In the genomic region with DNA sequence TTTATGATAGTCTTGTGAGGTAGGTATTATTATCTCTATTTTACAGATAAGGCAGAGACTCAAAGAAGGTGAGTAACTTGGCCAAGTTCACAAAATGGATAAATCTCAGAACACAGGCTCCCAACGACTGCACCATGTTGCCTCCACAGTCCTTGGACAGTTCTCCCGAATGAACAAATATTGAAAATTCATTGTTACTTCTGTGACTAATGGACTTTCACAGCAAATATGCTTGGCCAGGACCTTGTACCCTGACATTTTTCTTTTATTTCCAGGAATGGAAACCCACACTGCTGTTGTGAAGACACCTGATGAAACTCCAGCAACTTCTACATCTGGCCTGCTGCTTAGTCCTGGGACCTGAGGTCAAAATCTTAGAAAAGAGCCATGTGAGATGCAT, we compare ENCODE assay signal across 1 cellular context.
TF ChIP-seq lines count a peak whose summit lies in the region.

No MANE protein-coding gene starts in this region.

TF ChIP-seq in HepG2, 621 proteins besides CTCF, POLR2A, EP300 and RAD21 (continued from another document):
- TF ChIP-seq, protein P1, sequence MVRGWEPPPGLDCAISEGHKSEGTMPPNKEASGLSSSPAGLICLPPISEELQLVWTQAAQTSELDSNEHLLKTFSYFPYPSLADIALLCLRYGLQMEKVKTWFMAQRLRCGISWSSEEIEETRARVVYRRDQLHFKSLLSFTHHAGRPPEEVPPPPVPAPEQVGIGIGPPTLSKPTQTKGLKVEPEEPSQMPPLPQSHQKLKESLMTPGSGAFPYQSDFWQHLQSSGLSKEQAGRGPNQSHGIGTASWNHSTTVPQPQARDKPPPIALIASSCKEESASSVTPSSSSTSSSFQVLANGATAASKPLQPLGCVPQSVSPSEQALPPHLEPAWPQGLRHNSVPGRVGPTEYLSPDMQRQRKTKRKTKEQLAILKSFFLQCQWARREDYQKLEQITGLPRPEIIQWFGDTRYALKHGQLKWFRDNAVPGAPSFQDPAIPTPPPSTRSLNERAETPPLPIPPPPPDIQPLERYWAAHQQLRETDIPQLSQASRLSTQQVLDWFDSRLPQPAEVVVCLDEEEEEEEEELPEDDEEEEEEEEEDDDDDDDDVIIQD (CRISPR knock-in tag; IDR thresholded peaks at IDR 0.05; ENCODE audit: low read depth): peak; percentile 70
- TF ChIP-seq, protein P2, sequence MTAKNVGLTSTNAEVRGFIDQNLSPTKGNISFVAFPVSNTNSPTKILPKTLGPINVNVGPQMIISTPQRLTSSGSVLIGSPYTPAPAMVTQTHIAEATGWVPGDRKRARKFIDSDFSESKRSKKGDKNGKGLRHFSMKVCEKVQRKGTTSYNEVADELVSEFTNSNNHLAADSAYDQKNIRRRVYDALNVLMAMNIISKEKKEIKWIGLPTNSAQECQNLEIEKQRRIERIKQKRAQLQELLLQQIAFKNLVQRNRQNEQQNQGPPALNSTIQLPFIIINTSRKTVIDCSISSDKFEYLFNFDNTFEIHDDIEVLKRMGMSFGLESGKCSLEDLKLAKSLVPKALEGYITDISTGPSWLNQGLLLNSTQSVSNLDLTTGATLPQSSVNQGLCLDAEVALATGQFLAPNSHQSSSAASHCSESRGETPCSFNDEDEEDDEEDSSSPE (CRISPR knock-in tag; IDR thresholded peaks at IDR 0.05): no peak
- TF ChIP-seq DMAP1 (CRISPR knock-in tag; IDR thresholded peaks at IDR 0.05) (0 out of 2 replicates have a peak, but pooled peaks have one; percentile 36), ZNF143 (CRISPR knock-in tag; IDR thresholded peaks at IDR 0.05) (no peak), NPAS2 (CRISPR knock-in tag; IDR thresholded peaks at IDR 0.05; ENCODE audit: borderline replicate concordance) (no peak), PRPF4 (IDR thresholded peaks at IDR 0.05; ENCODE audit: low read depth, low read length, poor library complexity, severe bottlenecking) (no peak), NFE2L1 (CRISPR knock-in tag; IDR thresholded peaks at IDR 0.05; ENCODE audit: borderline replicate concordance) (no peak), ZFP41 (CRISPR knock-in tag; IDR thresholded peaks at IDR 0.05; ENCODE audit: borderline replicate concordance) (no peak), BORCS8-MEF2B (CRISPR knock-in tag; IDR thresholded peaks at IDR 0.05) (no peak), SATB2 (CRISPR knock-in tag; IDR thresholded peaks at IDR 0.05) (no peak), SRSF4 (IDR thresholded peaks at IDR 0.05; ENCODE audit: low read depth, low read length, poor library complexity, severe bottlenecking) (no peak), ZSCAN22 (CRISPR knock-in tag; IDR thresholded peaks at IDR 0.05) (no peak), SOX6 (IDR thresholded peaks at IDR 0.05) (no peak), SOX6 (CRISPR knock-in tag; IDR thresholded peaks at IDR 0.05) (peak; percentile 70), NFE2 (CRISPR knock-in tag; IDR thresholded peaks at IDR 0.05) (no peak), ZBTB3 (CRISPR knock-in tag; IDR thresholded peaks at IDR 0.05; ENCODE audit: borderline replicate concordance, low read depth) (no peak), ZNF282 (IDR thresholded peaks at IDR 0.05; ENCODE audit: partially characterized antibody) (no peak), FOSL1 (CRISPR knock-in tag; IDR thresholded peaks at IDR 0.05; ENCODE audit: borderline replicate concordance) (no peak), MIER2 (CRISPR knock-in tag; IDR thresholded peaks at IDR 0.05) (0 out of 2 replicates have a peak, but pooled peaks have one; percentile 38), ZBTB21 (CRISPR knock-in tag; IDR thresholded peaks at IDR 0.05) (no peak), CCDC6 (CRISPR knock-in tag; IDR thresholded peaks at IDR 0.05) (no peak), XBP1 (CRISPR knock-in tag; IDR thresholded peaks at IDR 0.05) (no peak), HNF4A (CRISPR knock-in tag; IDR thresholded peaks at IDR 0.05) (peak; percentile 67), MYC (CRISPR knock-in tag; IDR thresholded peaks at IDR 0.05; ENCODE audit: borderline replicate concordance) (no peak), ZKSCAN1 (IDR thresholded peaks at IDR 0.05; ENCODE audit: low read length) (no peak), RBM22 (optimal IDR thresholded peaks at IDR 0.05; ENCODE audit: low read length) (no peak), ZNF317 (CRISPR knock-in tag; IDR thresholded peaks at IDR 0.05) (0 out of 2 replicates have a peak, but pooled peaks have one; percentile 22), TBX2 (CRISPR knock-in tag; IDR thresholded peaks at IDR 0.05; ENCODE audit: borderline replicate concordance) (no peak)
- TF ChIP-seq, protein P3, sequence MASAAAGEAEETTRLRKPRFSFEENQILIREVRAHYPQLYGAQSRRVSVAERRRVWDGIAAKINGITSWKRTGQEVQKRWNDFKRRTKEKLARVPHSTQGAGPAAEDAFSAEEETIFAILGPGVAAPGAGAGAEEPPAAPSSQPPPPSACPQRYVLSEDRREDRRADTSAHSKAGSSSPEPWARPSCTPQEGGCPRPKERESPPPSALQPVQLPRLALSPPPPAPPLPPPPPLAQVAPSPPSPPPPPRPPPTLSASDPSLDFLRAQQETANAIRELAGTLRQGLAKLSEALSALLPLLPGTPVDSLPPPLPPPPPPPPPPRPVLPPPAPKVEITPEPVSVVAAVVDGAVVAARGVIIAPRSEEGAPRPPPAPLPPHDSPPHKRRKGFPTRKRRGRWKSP (CRISPR knock-in tag; IDR thresholded peaks at IDR 0.05): no peak
- TF ChIP-seq, protein P4, sequence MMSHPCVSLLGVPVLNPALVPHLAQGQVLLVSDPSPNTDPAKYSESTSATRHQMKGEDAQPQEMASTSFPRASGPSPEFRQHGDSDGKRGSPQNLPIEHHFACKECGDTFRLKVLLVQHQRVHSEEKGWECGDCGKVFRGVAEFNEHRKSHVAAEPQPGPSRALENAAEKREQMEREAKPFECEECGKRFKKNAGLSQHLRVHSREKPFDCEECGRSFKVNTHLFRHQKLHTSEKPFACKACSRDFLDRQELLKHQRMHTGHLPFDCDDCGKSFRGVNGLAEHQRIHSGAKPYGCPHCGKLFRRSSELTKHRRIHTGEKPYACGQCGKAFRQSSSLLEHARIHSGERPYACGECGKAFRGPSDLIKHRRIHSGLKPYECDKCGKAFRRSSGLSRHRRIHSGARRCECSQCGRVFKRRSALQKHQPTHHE (CRISPR knock-in tag; IDR thresholded peaks at IDR 0.05; ENCODE audit: borderline replicate concordance): no peak
- TF ChIP-seq, protein P5, sequence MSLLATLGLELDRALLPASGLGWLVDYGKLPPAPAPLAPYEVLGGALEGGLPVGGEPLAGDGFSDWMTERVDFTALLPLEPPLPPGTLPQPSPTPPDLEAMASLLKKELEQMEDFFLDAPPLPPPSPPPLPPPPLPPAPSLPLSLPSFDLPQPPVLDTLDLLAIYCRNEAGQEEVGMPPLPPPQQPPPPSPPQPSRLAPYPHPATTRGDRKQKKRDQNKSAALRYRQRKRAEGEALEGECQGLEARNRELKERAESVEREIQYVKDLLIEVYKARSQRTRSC (CRISPR knock-in tag; IDR thresholded peaks at IDR 0.05; ENCODE audit: low read depth): no peak
- TF ChIP-seq, protein P6, sequence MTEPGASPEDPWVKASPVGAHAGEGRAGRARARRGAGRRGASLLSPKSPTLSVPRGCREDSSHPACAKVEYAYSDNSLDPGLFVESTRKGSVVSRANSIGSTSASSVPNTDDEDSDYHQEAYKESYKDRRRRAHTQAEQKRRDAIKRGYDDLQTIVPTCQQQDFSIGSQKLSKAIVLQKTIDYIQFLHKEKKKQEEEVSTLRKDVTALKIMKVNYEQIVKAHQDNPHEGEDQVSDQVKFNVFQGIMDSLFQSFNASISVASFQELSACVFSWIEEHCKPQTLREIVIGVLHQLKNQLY (CRISPR knock-in tag; IDR thresholded peaks at IDR 0.05): no peak
- TF ChIP-seq, protein P7, sequence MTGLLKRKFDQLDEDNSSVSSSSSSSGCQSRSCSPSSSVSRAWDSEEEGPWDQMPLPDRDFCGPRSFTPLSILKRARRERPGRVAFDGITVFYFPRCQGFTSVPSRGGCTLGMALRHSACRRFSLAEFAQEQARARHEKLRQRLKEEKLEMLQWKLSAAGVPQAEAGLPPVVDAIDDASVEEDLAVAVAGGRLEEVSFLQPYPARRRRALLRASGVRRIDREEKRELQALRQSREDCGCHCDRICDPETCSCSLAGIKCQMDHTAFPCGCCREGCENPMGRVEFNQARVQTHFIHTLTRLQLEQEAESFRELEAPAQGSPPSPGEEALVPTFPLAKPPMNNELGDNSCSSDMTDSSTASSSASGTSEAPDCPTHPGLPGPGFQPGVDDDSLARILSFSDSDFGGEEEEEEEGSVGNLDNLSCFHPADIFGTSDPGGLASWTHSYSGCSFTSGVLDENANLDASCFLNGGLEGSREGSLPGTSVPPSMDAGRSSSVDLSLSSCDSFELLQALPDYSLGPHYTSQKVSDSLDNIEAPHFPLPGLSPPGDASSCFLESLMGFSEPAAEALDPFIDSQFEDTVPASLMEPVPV (CRISPR knock-in tag; IDR thresholded peaks at IDR 0.05): no peak
- TF ChIP-seq, protein P8, sequence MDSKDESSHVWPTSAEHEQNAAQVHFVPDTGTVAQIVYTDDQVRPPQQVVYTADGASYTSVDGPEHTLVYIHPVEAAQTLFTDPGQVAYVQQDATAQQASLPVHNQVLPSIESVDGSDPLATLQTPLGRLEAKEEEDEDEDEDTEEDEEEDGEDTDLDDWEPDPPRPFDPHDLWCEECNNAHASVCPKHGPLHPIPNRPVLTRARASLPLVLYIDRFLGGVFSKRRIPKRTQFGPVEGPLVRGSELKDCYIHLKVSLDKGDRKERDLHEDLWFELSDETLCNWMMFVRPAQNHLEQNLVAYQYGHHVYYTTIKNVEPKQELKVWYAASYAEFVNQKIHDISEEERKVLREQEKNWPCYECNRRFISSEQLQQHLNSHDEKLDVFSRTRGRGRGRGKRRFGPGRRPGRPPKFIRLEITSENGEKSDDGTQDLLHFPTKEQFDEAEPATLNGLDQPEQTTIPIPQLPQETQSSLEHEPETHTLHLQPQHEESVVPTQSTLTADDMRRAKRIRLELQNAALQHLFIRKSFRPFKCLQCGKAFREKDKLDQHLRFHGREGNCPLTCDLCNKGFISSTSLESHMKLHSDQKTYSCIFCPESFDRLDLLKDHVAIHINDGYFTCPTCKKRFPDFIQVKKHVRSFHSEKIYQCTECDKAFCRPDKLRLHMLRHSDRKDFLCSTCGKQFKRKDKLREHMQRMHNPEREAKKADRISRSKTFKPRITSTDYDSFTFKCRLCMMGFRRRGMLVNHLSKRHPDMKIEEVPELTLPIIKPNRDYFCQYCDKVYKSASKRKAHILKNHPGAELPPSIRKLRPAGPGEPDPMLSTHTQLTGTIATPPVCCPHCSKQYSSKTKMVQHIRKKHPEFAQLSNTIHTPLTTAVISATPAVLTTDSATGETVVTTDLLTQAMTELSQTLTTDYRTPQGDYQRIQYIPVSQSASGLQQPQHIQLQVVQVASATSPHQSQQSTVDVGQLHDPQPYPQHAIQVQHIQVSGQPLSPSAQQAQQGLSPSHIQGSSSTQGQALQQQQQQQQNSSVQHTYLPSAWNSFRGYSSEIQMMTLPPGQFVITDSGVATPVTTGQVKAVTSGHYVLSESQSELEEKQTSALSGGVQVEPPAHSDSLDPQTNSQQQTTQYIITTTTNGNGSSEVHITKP (CRISPR knock-in tag; IDR thresholded peaks at IDR 0.05; ENCODE audit: low read depth): peak; percentile 24; the same call in 1 of the 2 replicates
- TF ChIP-seq, protein P9, sequence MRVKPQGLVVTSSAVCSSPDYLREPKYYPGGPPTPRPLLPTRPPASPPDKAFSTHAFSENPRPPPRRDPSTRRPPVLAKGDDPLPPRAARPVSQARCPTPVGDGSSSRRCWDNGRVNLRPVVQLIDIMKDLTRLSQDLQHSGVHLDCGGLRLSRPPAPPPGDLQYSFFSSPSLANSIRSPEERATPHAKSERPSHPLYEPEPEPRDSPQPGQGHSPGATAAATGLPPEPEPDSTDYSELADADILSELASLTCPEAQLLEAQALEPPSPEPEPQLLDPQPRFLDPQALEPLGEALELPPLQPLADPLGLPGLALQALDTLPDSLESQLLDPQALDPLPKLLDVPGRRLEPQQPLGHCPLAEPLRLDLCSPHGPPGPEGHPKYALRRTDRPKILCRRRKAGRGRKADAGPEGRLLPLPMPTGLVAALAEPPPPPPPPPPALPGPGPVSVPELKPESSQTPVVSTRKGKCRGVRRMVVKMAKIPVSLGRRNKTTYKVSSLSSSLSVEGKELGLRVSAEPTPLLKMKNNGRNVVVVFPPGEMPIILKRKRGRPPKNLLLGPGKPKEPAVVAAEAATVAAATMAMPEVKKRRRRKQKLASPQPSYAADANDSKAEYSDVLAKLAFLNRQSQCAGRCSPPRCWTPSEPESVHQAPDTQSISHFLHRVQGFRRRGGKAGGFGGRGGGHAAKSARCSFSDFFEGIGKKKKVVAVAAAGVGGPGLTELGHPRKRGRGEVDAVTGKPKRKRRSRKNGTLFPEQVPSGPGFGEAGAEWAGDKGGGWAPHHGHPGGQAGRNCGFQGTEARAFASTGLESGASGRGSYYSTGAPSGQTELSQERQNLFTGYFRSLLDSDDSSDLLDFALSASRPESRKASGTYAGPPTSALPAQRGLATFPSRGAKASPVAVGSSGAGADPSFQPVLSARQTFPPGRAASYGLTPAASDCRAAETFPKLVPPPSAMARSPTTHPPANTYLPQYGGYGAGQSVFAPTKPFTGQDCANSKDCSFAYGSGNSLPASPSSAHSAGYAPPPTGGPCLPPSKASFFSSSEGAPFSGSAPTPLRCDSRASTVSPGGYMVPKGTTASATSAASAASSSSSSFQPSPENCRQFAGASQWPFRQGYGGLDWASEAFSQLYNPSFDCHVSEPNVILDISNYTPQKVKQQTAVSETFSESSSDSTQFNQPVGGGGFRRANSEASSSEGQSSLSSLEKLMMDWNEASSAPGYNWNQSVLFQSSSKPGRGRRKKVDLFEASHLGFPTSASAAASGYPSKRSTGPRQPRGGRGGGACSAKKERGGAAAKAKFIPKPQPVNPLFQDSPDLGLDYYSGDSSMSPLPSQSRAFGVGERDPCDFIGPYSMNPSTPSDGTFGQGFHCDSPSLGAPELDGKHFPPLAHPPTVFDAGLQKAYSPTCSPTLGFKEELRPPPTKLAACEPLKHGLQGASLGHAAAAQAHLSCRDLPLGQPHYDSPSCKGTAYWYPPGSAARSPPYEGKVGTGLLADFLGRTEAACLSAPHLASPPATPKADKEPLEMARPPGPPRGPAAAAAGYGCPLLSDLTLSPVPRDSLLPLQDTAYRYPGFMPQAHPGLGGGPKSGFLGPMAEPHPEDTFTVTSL (CRISPR knock-in tag; IDR thresholded peaks at IDR 0.05; ENCODE audit: borderline replicate concordance): peak; percentile 53; the same call in 1 of the 2 replicates
TF ChIP-seq in HepG2: peak in this region for 31.
